ENCODE assay signal across 1 cellular context in the genomic region with DNA sequence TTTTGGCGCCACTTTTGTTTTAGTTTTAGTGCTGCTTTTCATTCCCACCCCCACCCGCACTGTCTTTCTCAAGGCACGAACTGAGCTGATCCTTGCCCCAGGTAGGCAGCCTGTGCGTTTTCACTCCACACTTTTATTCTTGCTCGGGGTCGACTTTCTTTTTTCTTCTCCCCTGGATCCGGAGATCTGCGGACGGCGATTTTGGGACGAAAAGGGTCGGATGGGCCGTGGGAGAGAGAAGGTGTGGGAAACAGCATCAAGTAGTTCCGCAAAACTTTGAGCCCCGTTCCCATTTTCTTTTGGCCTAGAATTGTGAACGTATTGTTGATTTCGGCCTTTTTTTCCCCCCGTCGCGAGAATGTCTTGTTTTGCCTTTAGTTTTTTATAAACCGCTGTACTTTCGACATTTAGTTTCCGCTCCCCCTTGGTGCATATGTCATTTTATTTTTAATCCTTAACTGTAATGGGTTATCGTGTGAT.
TF ChIP-seq lines count a peak whose summit lies in the region.

No MANE protein-coding gene starts in this region.

TF ChIP-seq in HEK293, 187 proteins besides CTCF, POLR2A, EP300 and RAD21 (continued from another document and continues in another):
- TF ChIP-seq, protein P1, sequence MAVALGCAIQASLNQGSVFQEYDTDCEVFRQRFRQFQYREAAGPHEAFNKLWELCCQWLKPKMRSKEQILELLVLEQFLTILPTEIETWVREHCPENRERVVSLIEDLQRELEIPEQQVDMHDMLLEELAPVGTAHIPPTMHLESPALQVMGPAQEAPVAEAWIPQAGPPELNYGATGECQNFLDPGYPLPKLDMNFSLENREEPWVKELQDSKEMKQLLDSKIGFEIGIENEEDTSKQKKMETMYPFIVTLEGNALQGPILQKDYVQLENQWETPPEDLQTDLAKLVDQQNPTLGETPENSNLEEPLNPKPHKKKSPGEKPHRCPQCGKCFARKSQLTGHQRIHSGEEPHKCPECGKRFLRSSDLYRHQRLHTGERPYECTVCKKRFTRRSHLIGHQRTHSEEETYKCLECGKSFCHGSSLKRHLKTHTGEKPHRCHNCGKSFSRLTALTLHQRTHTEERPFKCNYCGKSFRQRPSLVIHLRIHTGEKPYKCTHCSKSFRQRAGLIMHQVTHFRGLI (tag by site-specific recombination; IDR thresholded peaks at IDR 0.05) = no peak
- TF ChIP-seq ZNF350 (tag by site-specific recombination; IDR thresholded peaks at IDR 0.05) (no peak), ZNF529 (tag by site-specific recombination; IDR thresholded peaks at IDR 0.05; ENCODE audit: insufficient replicate concordance) (no peak), ZNF302 (tag by site-specific recombination; IDR thresholded peaks at IDR 0.05; ENCODE audit: low read depth) (no peak), ZBTB20 (tag by site-specific recombination; IDR thresholded peaks at IDR 0.05) (peak; percentile 24; the same call in 1 of the 2 replicates), ZNF707 (tag by site-specific recombination; IDR thresholded peaks at IDR 0.05) (no peak), ZBTB17 (tag by site-specific recombination; IDR thresholded peaks at IDR 0.05) (peak; percentile 41; the same call in 1 of the 2 replicates), ZSCAN18 (tag by site-specific recombination; IDR thresholded peaks at IDR 0.05) (no peak), KLF16 (tag by site-specific recombination; IDR thresholded peaks at IDR 0.05) (peak; percentile 23; the same call in 1 of the 2 replicates), ZNF544 (tag by site-specific recombination; IDR thresholded peaks at IDR 0.05) (no peak), ZNF473 (tag by site-specific recombination; IDR thresholded peaks at IDR 0.05) (no peak), GLIS1 (tag by site-specific recombination; IDR thresholded peaks at IDR 0.05) (peak; percentile 20; the same call in 1 of the 2 replicates), ZNF18 (tag by site-specific recombination; IDR thresholded peaks at IDR 0.05) (0 out of 2 replicates have a peak, but pooled peaks have one; percentile 5), ZNF394 (tag by site-specific recombination; IDR thresholded peaks at IDR 0.05; ENCODE audit: borderline replicate concordance) (0 out of 2 replicates have a peak, but pooled peaks have one; percentile 8), ZFHX2 (tag by site-specific recombination; conservative IDR thresholded peaks at IDR 0.05) (0 out of 2 replicates have a peak, but pooled peaks have one; percentile 4), ZNF658 (tag by site-specific recombination; IDR thresholded peaks at IDR 0.05) (no peak), ZBTB7A (tag by site-specific recombination; IDR thresholded peaks at IDR 0.05; ENCODE audit: low read depth) (no peak), ZNF624 (tag by site-specific recombination; IDR thresholded peaks at IDR 0.05) (no peak), PATZ1 (tag by site-specific recombination; IDR thresholded peaks at IDR 0.05) (no peak; the same call in 1 of the 2 replicates), ZNF785 (tag by site-specific recombination; IDR thresholded peaks at IDR 0.05) (no peak), ZNF24 (tag by site-specific recombination; IDR thresholded peaks at IDR 0.05) (no peak), ZNF324 (tag by site-specific recombination; IDR thresholded peaks at IDR 0.05) (no peak), ZNF768 (tag by site-specific recombination; IDR thresholded peaks at IDR 0.05) (no peak), ZNF311 (tag by site-specific recombination; IDR thresholded peaks at IDR 0.05; ENCODE audit: borderline replicate concordance) (no peak), ZSCAN23 (tag by site-specific recombination; IDR thresholded peaks at IDR 0.05) (no peak), ZNF555 (tag by site-specific recombination; conservative IDR thresholded peaks at IDR 0.05) (no peak), ZNF366 (tag by site-specific recombination; conservative IDR thresholded peaks at IDR 0.05) (peak; percentile 39), PBX3 (CRISPR knock-in tag; IDR thresholded peaks at IDR 0.05) (no peak), PRDM6 (tag by site-specific recombination; IDR thresholded peaks at IDR 0.05) (peak; percentile 5; the same call in 1 of the 2 replicates), ZNF670 (tag by site-specific recombination; IDR thresholded peaks at IDR 0.05; ENCODE audit: low read depth) (no peak), ZNF174 (tag by site-specific recombination; IDR thresholded peaks at IDR 0.05) (no peak), ZSCAN5A (tag by site-specific recombination; IDR thresholded peaks at IDR 0.05) (no peak), ZNF248 (tag by site-specific recombination; IDR thresholded peaks at IDR 0.05) (no peak), ZNF202 (tag by site-specific recombination; IDR thresholded peaks at IDR 0.05; ENCODE audit: borderline replicate concordance) (no peak), PRDM1 (tag by site-specific recombination; IDR thresholded peaks at IDR 0.05) (peak; percentile 93), ZNF777 (tag by site-specific recombination; IDR thresholded peaks at IDR 0.05; ENCODE audit: borderline replicate concordance) (no peak), PRDM10 (tag by site-specific recombination; IDR thresholded peaks at IDR 0.05) (0 out of 2 replicates have a peak, but pooled peaks have one; percentile 6), ZBTB21 (tag by site-specific recombination; IDR thresholded peaks at IDR 0.05) (no peak), BCL11A (tag by site-specific recombination; IDR thresholded peaks at IDR 0.05; ENCODE audit: low read depth) (no peak), HOXC10 (CRISPR knock-in tag; IDR thresholded peaks at IDR 0.05) (no peak), SP7 (tag by site-specific recombination; IDR thresholded peaks at IDR 0.05) (0 out of 2 replicates have a peak, but pooled peaks have one; percentile 1), ZIC2 (tag by site-specific recombination; IDR thresholded peaks at IDR 0.05) (no peak), ZBTB1 (tag by site-specific recombination; IDR thresholded peaks at IDR 0.05) (no peak)
- TF ChIP-seq, protein P2, sequence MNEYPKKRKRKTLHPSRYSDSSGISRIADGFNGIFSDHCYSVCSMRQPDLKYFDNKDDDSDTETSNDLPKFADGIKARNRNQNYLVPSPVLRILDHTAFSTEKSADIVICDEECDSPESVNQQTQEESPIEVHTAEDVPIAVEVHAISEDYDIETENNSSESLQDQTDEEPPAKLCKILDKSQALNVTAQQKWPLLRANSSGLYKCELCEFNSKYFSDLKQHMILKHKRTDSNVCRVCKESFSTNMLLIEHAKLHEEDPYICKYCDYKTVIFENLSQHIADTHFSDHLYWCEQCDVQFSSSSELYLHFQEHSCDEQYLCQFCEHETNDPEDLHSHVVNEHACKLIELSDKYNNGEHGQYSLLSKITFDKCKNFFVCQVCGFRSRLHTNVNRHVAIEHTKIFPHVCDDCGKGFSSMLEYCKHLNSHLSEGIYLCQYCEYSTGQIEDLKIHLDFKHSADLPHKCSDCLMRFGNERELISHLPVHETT (tag by site-specific recombination; IDR thresholded peaks at IDR 0.05) = no peak
